ENCODE assay signal across 1 cellular context in the genomic region with DNA sequence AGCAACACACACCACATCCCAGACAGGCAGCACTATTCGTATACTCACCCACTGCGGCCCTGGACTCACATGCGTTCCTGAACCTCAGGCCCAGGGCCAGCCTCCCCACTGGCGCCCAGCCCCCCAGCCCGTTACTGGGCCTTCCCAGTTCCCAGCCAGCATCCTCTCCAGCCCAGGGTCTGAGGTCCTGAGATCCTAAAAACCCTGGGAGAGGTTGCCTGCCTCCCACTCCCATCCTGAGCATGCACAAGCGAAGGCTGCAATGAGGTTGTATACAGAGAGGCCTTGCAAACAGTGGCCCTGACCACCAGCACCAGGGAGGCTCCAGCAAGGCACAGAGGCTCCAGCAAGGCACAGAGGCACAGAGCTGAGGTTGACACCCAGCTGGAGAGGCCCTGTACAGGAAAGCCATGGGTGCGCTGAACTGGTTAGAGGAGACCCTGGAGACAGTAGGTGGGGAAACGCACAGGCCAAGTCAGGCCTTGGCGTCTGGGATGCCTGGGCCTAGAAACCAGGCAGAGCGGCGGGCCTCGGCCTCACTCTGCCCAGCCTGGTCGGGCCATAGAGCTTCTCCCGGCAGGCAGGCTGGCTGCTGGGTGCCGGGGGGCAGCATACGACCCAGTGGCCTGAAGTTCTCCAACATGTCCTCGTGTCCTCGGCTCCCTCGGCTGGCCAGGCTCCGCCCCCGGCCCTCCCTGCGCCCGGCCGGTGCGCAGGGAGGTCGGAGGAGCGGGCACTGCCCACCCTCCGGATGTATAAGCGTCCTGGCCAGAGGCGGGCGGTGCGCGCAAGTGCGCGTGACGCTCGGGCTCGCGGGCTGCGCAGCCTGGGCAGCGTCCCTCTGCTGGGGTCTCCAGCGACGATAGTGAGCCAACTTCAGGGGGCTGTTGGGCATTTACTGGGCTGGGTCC.
TF ChIP-seq lines count a peak whose summit lies in the region.

No MANE protein-coding gene starts in this region.

TF ChIP-seq in HepG2, 621 proteins besides CTCF, POLR2A, EP300 and RAD21:
- no peak for TF ChIP-seq CREM (IDR thresholded peaks at IDR 0.05)
- TF ChIP-seq CREM (CRISPR knock-in tag; IDR thresholded peaks at IDR 0.05) = no peak
- TF ChIP-seq, protein P1, sequence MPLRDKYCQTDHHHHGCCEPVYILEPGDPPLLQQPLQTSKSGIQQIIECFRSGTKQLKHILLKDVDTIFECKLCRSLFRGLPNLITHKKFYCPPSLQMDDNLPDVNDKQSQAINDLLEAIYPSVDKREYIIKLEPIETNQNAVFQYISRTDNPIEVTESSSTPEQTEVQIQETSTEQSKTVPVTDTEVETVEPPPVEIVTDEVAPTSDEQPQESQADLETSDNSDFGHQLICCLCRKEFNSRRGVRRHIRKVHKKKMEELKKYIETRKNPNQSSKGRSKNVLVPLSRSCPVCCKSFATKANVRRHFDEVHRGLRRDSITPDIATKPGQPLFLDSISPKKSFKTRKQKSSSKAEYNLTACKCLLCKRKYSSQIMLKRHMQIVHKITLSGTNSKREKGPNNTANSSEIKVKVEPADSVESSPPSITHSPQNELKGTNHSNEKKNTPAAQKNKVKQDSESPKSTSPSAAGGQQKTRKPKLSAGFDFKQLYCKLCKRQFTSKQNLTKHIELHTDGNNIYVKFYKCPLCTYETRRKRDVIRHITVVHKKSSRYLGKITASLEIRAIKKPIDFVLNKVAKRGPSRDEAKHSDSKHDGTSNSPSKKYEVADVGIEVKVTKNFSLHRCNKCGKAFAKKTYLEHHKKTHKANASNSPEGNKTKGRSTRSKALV (CRISPR knock-in tag; IDR thresholded peaks at IDR 0.05) = 0 out of 2 replicates have a peak, but pooled peaks have one; percentile 16
